In the genomic region with DNA sequence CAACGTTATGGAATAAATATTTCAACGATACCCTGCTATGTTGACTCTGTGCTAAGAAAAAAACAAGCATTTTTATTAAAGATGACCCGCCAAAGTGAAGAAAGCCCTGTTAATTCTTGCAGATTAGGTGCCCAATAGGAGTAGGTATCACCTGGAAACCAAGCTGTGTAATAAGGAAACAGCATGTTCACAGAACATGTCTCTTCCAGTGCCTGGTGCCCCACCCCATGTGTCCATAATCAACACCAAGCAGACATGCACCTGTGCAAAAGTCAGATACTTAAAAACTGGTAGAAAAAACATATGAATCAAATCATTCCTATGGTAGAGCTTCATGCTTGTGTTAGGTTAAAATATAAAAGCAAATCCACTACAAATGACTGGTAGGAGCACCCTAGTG, we compare ENCODE assay signal across 8 cellular contexts.
"Had no signal": no experiment of that assay in that cellular context is flagged by ENCODE, and none has a peak within 500 bp of the region (broad histone marks: within the 10 kb centered on the region; RNA-seq: fewer than 3 reads in every experiment).

No MANE protein-coding gene starts in this region.

- H3K27ac Mint-ChIP-seq: H9 had no signal

- H3K27ac ChIP-seq: GM23248 had no signal

- FAIRE-seq: H1, H54, HTR-8/SVneo, K562 had no signal

- H3K4me3 ChIP-seq: GM23248, K562 had no signal

- H2AFZ ChIP-seq: GM23248 had no signal

- ATAC-seq: K562 had no signal

- DNase-seq: GM23248, H9, HCEC 1CT, IMR-90 had no signal

- H3K4me3 Mint-ChIP-seq: H9 had no signal
